In genomic region chr1:7005762-7006161, GRCh38 we compare ENCODE assay signal across 1 cellular context.
TF ChIP-seq lines count a peak whose summit lies in the region.

No MANE protein-coding gene starts in this region.

TF ChIP-seq in HepG2, 621 proteins besides CTCF, POLR2A, EP300 and RAD21 (continued from another document):
- TF ChIP-seq, protein P1, sequence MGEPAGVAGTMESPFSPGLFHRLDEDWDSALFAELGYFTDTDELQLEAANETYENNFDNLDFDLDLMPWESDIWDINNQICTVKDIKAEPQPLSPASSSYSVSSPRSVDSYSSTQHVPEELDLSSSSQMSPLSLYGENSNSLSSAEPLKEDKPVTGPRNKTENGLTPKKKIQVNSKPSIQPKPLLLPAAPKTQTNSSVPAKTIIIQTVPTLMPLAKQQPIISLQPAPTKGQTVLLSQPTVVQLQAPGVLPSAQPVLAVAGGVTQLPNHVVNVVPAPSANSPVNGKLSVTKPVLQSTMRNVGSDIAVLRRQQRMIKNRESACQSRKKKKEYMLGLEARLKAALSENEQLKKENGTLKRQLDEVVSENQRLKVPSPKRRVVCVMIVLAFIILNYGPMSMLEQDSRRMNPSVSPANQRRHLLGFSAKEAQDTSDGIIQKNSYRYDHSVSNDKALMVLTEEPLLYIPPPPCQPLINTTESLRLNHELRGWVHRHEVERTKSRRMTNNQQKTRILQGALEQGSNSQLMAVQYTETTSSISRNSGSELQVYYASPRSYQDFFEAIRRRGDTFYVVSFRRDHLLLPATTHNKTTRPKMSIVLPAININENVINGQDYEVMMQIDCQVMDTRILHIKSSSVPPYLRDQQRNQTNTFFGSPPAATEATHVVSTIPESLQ (CRISPR knock-in tag; conservative IDR thresholded peaks at IDR 0.05), result no peak
- TF ChIP-seq RBFOX2 (IDR thresholded peaks at IDR 0.05; ENCODE audit: low read depth, low read length) (no peak), SUZ12 (IDR thresholded peaks at IDR 0.05; ENCODE audit: low read depth, low read length) (no peak), BHLHE40 (IDR thresholded peaks at IDR 0.05; ENCODE audit: low read length) (no peak), ZNF33B (CRISPR knock-in tag; IDR thresholded peaks at IDR 0.05) (no peak), ZFP41 (CRISPR knock-in tag; IDR thresholded peaks at IDR 0.05; ENCODE audit: borderline replicate concordance) (no peak), ZSCAN22 (CRISPR knock-in tag; IDR thresholded peaks at IDR 0.05) (no peak)
TF ChIP-seq in HepG2: peak in this region for 0.
